8 cellular contexts compared by ENCODE assay signal in the genomic region with DNA sequence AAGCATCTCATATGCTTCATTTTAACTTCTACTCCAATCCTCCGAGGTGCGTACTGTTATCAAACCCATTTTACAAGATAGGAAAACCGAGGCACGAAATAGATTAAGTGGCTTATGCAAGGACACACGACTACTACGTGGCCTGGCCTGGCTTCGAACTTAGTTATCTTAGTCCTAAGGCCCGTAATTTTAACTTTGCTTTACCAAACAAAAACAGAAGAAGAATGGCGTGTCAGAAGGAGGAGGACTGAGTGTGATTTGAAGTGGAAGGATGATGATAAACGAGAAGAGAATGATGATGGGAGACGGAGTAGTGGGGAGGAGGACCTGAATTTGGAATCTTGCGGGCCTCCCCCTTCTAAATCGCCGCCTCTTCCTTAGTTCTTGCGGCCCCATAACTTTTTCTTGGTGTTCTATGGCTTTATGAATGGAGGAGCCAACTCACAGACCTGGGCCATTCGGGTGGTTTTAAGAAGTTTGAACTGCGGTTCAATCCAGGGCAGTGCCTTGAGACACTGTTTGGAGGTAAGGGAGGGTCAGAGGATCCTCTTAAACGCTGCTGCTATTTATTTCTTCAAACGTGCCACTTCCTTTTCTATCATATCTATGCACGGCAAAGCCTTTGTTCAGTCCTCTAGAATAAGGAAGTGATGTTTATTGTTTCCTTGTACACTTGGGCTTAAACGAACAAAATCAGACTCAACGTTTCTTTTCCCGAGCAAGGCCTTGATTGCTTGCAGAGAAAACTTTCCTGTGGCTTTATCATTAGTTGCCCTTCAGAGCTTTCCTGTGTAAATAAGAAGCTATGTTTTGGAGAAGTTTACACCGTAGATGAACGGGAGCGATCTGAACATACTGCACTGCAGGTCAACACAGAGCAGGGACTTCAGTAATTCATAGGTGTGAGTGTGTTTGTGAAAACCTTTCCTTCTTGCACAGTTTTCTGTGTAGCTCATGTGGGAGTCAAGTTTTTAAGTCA. TPM values are rescaled to one million over a fixed set of nuclear protein-coding genes. Genes with fewer than 3 reads are reported as not detected.
DNase-seq lines count a peak whose midpoint lies in the region; ATAC-seq and TF ChIP-seq lines count a peak whose summit lies in the region.

No MANE protein-coding gene starts in this region.

- H3K4me3 ChIP-seq in astrocyte of the spinal cord (ENCODE audit: low read depth, low read length) (peak overlapping the region; percentile 93), left lung (peak overlapping the region; percentile 54 to 59), testis (peak overlapping the region; percentile 92 to 94)

- WGBS in testis, 2 donors = 1% methylated on average over 26 of the region's 26 CpGs

- TF ChIP-seq POLR2A in testis (IDR thresholded peaks at IDR 0.05) = no peak

- H3K9me3 Mint-ChIP-seq in activated CD8-positive, alpha-beta memory T cell treated with anti-CD3 and anti-CD28 coated beads, Interleukin-2, amount 10 ng/mL, durations not matched to agents 7 days and 5 days (ENCODE audit: low read depth) = no peaks in the 10 kb centered on the region

- intact Hi-C loops in left lung (cut with DNase I) = no loop called here
- intact Hi-C loops in testis (cut with DNase I; ENCODE audit: low total_unique reads) = loop anchor here (5.0 kb wide), 1 partner anchor 102 kb away; a partner anchor contains a TSS

- no peaks in the 10 kb centered on the region for H3K27me3 Mint-ChIP-seq in activated CD8-positive, alpha-beta memory T cell treated with anti-CD3 and anti-CD28 coated beads, Interleukin-2, amount 10 ng/mL, durations not matched to agents 7 days and 5 days

- in situ Hi-C loops in astrocyte of the spinal cord (cut with HindIII; ENCODE audit: low sequenced_read_pairs) = no loop called here

- peaks cover 30% of the 10 kb centered on the region for H3K36me3 Mint-ChIP-seq in activated CD8-positive, alpha-beta memory T cell treated with anti-CD3 and anti-CD28 coated beads, Interleukin-2, amount 10 ng/mL, durations not matched to agents 7 days and 5 days

- peak overlapping the region; percentile 93 for H3K4me3 Mint-ChIP-seq in activated CD8-positive, alpha-beta memory T cell treated with anti-CD3 and anti-CD28 coated beads, Interleukin-2, amount 10 ng/mL, durations not matched to agents 7 days and 5 days

- peak; percentile 49 for DNase-seq in activated CD8-positive, alpha-beta memory T cell treated with anti-CD3 and anti-CD28 coated beads, Interleukin-2, amount 10 ng/mL, durations not matched to agents 7 days and 5 days
- no peak for DNase-seq in activated CD8-positive, alpha-beta memory T cell treated with anti-CD3 and anti-CD28 coated beads for 24 hours
- DNase-seq in NCI-H526 treated with DMSO at 0.1 percent for 48 hours (lab: John Stamatoyannopoulos, UW) = peak; percentile 5
- no peak for DNase-seq in astrocyte of the spinal cord (ENCODE audit: low read depth, low spot score)
- DNase-seq in left lung = no peak
- DNase-seq in testis = no peak
- no peak for DNase-seq in NCI-H524 treated with DMSO at 0.1 percent for 48 hours (lab: John Stamatoyannopoulos, UW)

- no peak for ATAC-seq in activated CD8-positive, alpha-beta memory T cell treated with anti-CD3 and anti-CD28 coated beads, Interleukin-2, amount 10 ng/mL, durations not matched to agents 7 days and 5 days
- ATAC-seq in left lung (no peak), HG03457 (IDR thresholded peaks at IDR 0.05; ENCODE audit: unreplicated experiment) (no peak)

- H3K4me1 ChIP-seq in left lung (peaks cover 27 to 56% of the 10 kb centered on the region in 2 donors), testis (peaks cover 33% of the 10 kb centered on the region)

- peaks cover 35% of the 10 kb centered on the region for H3K4me1 Mint-ChIP-seq in activated CD8-positive, alpha-beta memory T cell treated with anti-CD3 and anti-CD28 coated beads, Interleukin-2, amount 10 ng/mL, durations not matched to agents 7 days and 5 days

- H3K36me3 ChIP-seq in left lung (peaks cover 0 to 13% of the 10 kb centered on the region in 2 donors), testis (ENCODE audit: low read depth, missing control alignments) (no peaks in the 10 kb centered on the region)

- H3K27me3 ChIP-seq in left lung (no peaks in the 10 kb centered on the region), testis (no peaks in the 10 kb centered on the region)

- no peak for TF ChIP-seq CTCF in astrocyte of the spinal cord (IDR thresholded peaks at IDR 0.05; ENCODE audit: low read depth, low read length)
- no peak for TF ChIP-seq CTCF in left lung (IDR thresholded peaks at IDR 0.05)
- TF ChIP-seq CTCF in testis (IDR thresholded peaks at IDR 0.05) = no peak

- CTCF ChIA-PET in activated CD8-positive, alpha-beta memory T cell treated with anti-CD3 and anti-CD28 coated beads, Interleukin-2, amount 10 ng/mL, durations not matched to agents 7 days and 5 days (lab: Charles Lee) = interaction anchor here (0.6 to 1.1 kb wide), 3 partner anchors 17 to 209 kb away, joined by 3 read pairs; no protein-coding TSS in a partner anchor

- no peaks in the 10 kb centered on the region for H3K9me3 ChIP-seq in left lung
- no peaks in the 10 kb centered on the region for H3K9me3 ChIP-seq in testis

- H3K27ac ChIP-seq in left lung (peak overlapping the region; percentile 99 to 100), testis (peak overlapping the region; percentile 93 to 100)

- H3K27ac Mint-ChIP-seq in activated CD8-positive, alpha-beta memory T cell treated with anti-CD3 and anti-CD28 coated beads, Interleukin-2, amount 10 ng/mL, durations not matched to agents 7 days and 5 days = peak overlapping the region; percentile 100

RNA-seq across cellular contexts. Expression of a gene that starts 0.8 kb away (rescaled TPM):
- 10 to 100 TPM; 61.6 to 62.4 TPM for total RNA-seq in activated CD8-positive, alpha-beta memory T cell treated with anti-CD3 and anti-CD28 coated beads, Interleukin-2, amount 10 ng/mL, durations not matched to agents 7 days and 5 days
- 10 to 100 TPM; 65.8 to 75.9 TPM for total RNA-seq in left lung
- total RNA-seq in testis = 100 to 1,000 TPM; 103 to 106 TPM
- polyA plus RNA-seq in testis (ENCODE audit: insufficient read depth, low read depth, low replicate concordance) = 67.6 TPM

RNA-seq across cellular contexts. Expression of a gene that starts 8.9 kb away (rescaled TPM):
- not detected for total RNA-seq in activated CD8-positive, alpha-beta memory T cell treated with anti-CD3 and anti-CD28 coated beads, Interleukin-2, amount 10 ng/mL, durations not matched to agents 7 days and 5 days
- 10 to 100 TPM; 17.9 to 41.9 TPM for total RNA-seq in left lung
- 10 to 100 TPM; 54.7 to 76.8 TPM for total RNA-seq in testis
- 32.5 TPM for polyA plus RNA-seq in testis (ENCODE audit: insufficient read depth, low read depth, low replicate concordance)

Comparison
In these comparisons a context has a peak if more than half of its experiments do, and no peak if none do; other contexts are left out.
1. DNase-seq: peak in activated CD8-positive, alpha-beta memory T cell treated with anti-CD3 and anti-CD28 coated beads, Interleukin-2, amount 10 ng/mL, durations not matched to agents 7 days and 5 days (single experiment) and NCI-H526 treated with DMSO at 0.1 percent for 48 hours (single experiment); none in activated CD8-positive, alpha-beta memory T cell treated with anti-CD3 and anti-CD28 coated beads for 24 hours (single experiment), astrocyte of the spinal cord (single experiment), left lung (0 of 2), testis (single experiment) and NCI-H524 treated with DMSO at 0.1 percent for 48 hours (single experiment).
2. RNA of a gene that starts 8.9 kb away (total RNA-seq): 54.7 to 76.8 TPM in testis and 17.9 to 41.9 TPM in left lung; not detected in activated CD8-positive, alpha-beta memory T cell treated with anti-CD3 and anti-CD28 coated beads, Interleukin-2, amount 10 ng/mL, durations not matched to agents 7 days and 5 days; every median in the first group is over 10 times any median in the second.
3. Peak in every context shown above with its lines, with median percentiles within 50 percentile points of each other: H3K4me3 ChIP-seq.